10 cellular contexts compared by ENCODE assay signal in the genomic region with DNA sequence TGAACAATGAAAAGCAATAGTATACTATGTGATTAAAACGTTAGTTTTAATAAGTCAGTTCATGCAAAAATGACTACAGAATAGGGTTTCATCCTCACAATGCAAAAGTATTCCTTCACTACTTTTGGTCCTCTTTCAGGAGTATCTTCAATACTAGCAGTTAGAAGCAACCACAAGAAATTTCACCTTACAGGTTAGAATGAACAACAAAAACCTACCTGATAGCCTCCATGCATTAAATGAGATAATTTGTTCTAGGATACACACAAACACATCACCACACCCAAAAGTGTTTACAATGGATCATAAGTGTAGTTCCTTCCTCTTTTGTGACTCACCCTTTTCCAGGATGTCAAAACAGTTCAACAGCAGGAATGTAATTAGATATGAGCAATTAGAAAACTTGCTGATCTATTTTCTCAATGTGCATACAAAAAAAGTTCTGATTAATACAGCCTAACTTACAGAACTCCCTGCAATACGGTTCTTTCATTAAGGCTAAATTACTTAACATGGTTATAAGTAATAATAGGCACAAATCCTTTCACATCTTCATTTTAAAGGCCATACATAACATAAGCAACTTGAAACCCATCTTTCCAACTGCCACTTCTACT. TPM values are rescaled to one million over a fixed set of nuclear protein-coding genes. Genes with fewer than 3 reads are reported as not detected.
DNase-seq lines count a peak whose midpoint lies in the region; ATAC-seq, FAIRE-seq and TF ChIP-seq lines count a peak whose summit lies in the region.
"Had no signal": no experiment of that assay in that cellular context is flagged by ENCODE, and none has a peak within 500 bp of the region (broad histone marks: within the 10 kb centered on the region; RNA-seq: fewer than 3 reads in every experiment).

No MANE protein-coding gene starts in this region.

- peaks cover 81% of the 10 kb centered on the region for H3K4me1 Mint-ChIP-seq in HFFc6 (ENCODE audit: low read depth)

- H3K36me3 Mint-ChIP-seq in HFFc6 (ENCODE audit: low read depth), result peaks cover 21% of the 10 kb centered on the region

- H3K4me3 Mint-ChIP-seq in HFFc6, result peak overlapping the region; percentile 15
- H3K4me3 Mint-ChIP-seq: memory B cell had no signal

- H3K36me3 ChIP-seq in RWPE2 (ENCODE audit: low read depth), result no peaks in the 10 kb centered on the region
- H3K36me3 ChIP-seq in small intestine (ENCODE audit: control insufficient read depth in 2 of 2, insufficient read depth in 2 of 2, low read length in 2 of 2), result no peaks in the 10 kb centered on the region
- no peaks in the 10 kb centered on the region for H3K36me3 ChIP-seq in BE2C

- H3K27ac ChIP-seq in RWPE2 (ENCODE audit: poor library complexity, severe bottlenecking) (peak overlapping the region; percentile 43), small intestine (ENCODE audit: low read depth in 1 of 2, low read length in 1 of 2) (no peak overlapping the region)

- TF ChIP-seq CTCF in HFFc6 (IDR thresholded peaks at IDR 0.05) (no peak), RWPE2 (IDR thresholded peaks at IDR 0.05; ENCODE audit: poor library complexity, severe bottlenecking) (no peak), fibroblast of the aortic adventitia (IDR thresholded peaks at IDR 0.05; ENCODE audit: insufficient read depth, low read length) (no peak), D721Med (IDR thresholded peaks at IDR 0.05; ENCODE audit: insufficient read depth, missing control alignments) (no peak), BE2C (IDR thresholded peaks at IDR 0.05; ENCODE audit: low read depth, low read length) (no peak)

- 25 to 45% (median 36%) methylated on average over 2 of the region's 2 CpGs for WGBS in small intestine, 3 donors

- H3K4me1 ChIP-seq in RWPE2 (ENCODE audit: insufficient read depth, poor library complexity, severe bottlenecking), result peaks cover 33% of the 10 kb centered on the region
- peaks cover 0 to 2% of the 10 kb centered on the region in 2 donors for H3K4me1 ChIP-seq in small intestine (ENCODE audit: control insufficient read depth in 2 of 2, insufficient read depth in 1 of 2, low read depth in 1 of 2, low read length in 1 of 2)
- no peaks in the 10 kb centered on the region for H3K4me1 ChIP-seq in BE2C

- H3K27me3 ChIP-seq in RWPE2 (ENCODE audit: insufficient read depth, poor library complexity, severe bottlenecking) (no peaks in the 10 kb centered on the region), small intestine (ENCODE audit: control insufficient read depth in 2 of 2, insufficient read depth in 2 of 2, low read length in 2 of 2) (no peaks in the 10 kb centered on the region), BE2C (peaks cover 7% of the 10 kb centered on the region)

- FAIRE-seq in small intestine (lab: Jason Lieb, UNC), result peak; percentile 39
- FAIRE-seq in D721Med (lab: Jason Lieb, UNC), result no peak

- peak overlapping the region; percentile 70 for H3K27ac Mint-ChIP-seq in HFFc6
- H3K27ac Mint-ChIP-seq: memory B cell had no signal

- no peaks in the 10 kb centered on the region; the same call in 1 of the 2 replicates for H3K27me3 Mint-ChIP-seq in HFFc6 (ENCODE audit: insufficient read depth)

- ATAC-seq in RWPE2 (ENCODE audit: low read depth) (peak; percentile 79), HG03280 (IDR thresholded peaks at IDR 0.05; ENCODE audit: unreplicated experiment) (no peak)

- H3K9me3 ChIP-seq in RWPE2 (ENCODE audit: severe bottlenecking), result no peaks in the 10 kb centered on the region
- H3K9me3 ChIP-seq in small intestine (ENCODE audit: control insufficient read depth, low read depth), result no peaks in the 10 kb centered on the region
- no peaks in the 10 kb centered on the region for H3K9me3 ChIP-seq in BE2C

- DNase-seq in HFFc6 (peak; percentile 44), RWPE2 (ENCODE audit: low spot score) (no peak), fibroblast of the aortic adventitia (ENCODE audit: low read depth) (peak; percentile 49), small intestine (peak; percentile 86), cortex of kidney (lab: John Stamatoyannopoulos, UW) (no peak), D721Med (ENCODE audit: insufficient read length, low spot score) (no peak), BE2C (no peak)
- DNase-seq: H7 had no signal

- no peak overlapping the region for H3K4me3 ChIP-seq in RWPE2 (ENCODE audit: severe bottlenecking)
- no peak overlapping the region for H3K4me3 ChIP-seq in fibroblast of the aortic adventitia (ENCODE audit: low read depth, low read length)
- no peak overlapping the region for H3K4me3 ChIP-seq in small intestine (ENCODE audit: low read depth in 1 of 2, low read length in 2 of 2)
- H3K4me3 ChIP-seq in BE2C (ENCODE audit: low read depth, low read length), result no peak overlapping the region

- no peaks in the 10 kb centered on the region for H3K9me3 Mint-ChIP-seq in HFFc6
- H3K9me3 Mint-ChIP-seq: memory B cell had no signal

RNA-seq across cellular contexts. Expression of a gene that starts 21.6 kb away (rescaled TPM):
- total RNA-seq in HFFc6 (2021; fragmentation: NEBNext Ultra II Directional; extraction: Animal tissue kit (Norgen Biotek cat#: 25700)), result 100 to 1,000 TPM; 119 to 309 (median 142) TPM
- 106 and 149 TPM in 2 replicates for total RNA-seq in fibroblast of the aortic adventitia (ENCODE audit: low replicate concordance)
- polyA plus RNA-seq in small intestine, result 10 to 100 TPM; 20.2 to 60.3 (median 40.9) TPM
- polyA plus RNA-seq in BE2C (2012; ENCODE audit: insufficient read depth, insufficient read length, low read depth), result 1.8 TPM

Comparison
In these comparisons a context has a peak if more than half of its experiments do, and no peak if none do; other contexts are left out.
1. DNase-seq: peak in HFFc6 (single experiment), fibroblast of the aortic adventitia (single experiment) and small intestine (single experiment); none in RWPE2 (single experiment), cortex of kidney (single experiment), D721Med (single experiment) and BE2C (single experiment).